Comparison of ENCODE assay signal across 2 cellular contexts in genomic region chr14:75980856-75981255, GRCh38.
TF ChIP-seq lines count a peak whose summit lies in the region.

No MANE protein-coding gene starts in this region.

TF ChIP-seq in SK-N-SH, 30 proteins besides CTCF, POLR2A, EP300 and RAD21 (continued from another document):
- TF ChIP-seq RFX5 (IDR thresholded peaks at IDR 0.05; ENCODE audit: low read length) (no peak), JUND (IDR thresholded peaks at IDR 0.05) (no peak), SMC3 (IDR thresholded peaks at IDR 0.05; ENCODE audit: low read depth, low read length) (no peak), USF2 (IDR thresholded peaks at IDR 0.05; ENCODE audit: borderline replicate concordance, low read depth, low read length) (no peak), PBX3 (IDR thresholded peaks at IDR 0.05) (no peak)

TF ChIP-seq in SK-N-SH treated with all-trans-retinoic acid at 6 μM for 48 hours, 23 proteins besides CTCF, POLR2A, EP300 and RAD21 (continued from another document):
- no peak for TF ChIP-seq TSHZ2 (CRISPR knock-in tag; IDR thresholded peaks at IDR 0.05)
- TF ChIP-seq TOX (CRISPR knock-in tag; IDR thresholded peaks at IDR 0.05; ENCODE audit: borderline replicate concordance), result no peak
- no peak for TF ChIP-seq ESRRG (CRISPR knock-in tag; IDR thresholded peaks at IDR 0.05)
- no peak for TF ChIP-seq ZNF70 (CRISPR knock-in tag; IDR thresholded peaks at IDR 0.05)
- TF ChIP-seq CSRNP3 (CRISPR knock-in tag; IDR thresholded peaks at IDR 0.05), result no peak
- TF ChIP-seq GLIS3 (CRISPR knock-in tag; IDR thresholded peaks at IDR 0.05), result no peak
- no peak for TF ChIP-seq ISL1 (CRISPR knock-in tag; IDR thresholded peaks at IDR 0.05)
- TF ChIP-seq BACH2 (CRISPR knock-in tag; IDR thresholded peaks at IDR 0.05; ENCODE audit: borderline replicate concordance), result no peak
- TF ChIP-seq, protein P1, sequence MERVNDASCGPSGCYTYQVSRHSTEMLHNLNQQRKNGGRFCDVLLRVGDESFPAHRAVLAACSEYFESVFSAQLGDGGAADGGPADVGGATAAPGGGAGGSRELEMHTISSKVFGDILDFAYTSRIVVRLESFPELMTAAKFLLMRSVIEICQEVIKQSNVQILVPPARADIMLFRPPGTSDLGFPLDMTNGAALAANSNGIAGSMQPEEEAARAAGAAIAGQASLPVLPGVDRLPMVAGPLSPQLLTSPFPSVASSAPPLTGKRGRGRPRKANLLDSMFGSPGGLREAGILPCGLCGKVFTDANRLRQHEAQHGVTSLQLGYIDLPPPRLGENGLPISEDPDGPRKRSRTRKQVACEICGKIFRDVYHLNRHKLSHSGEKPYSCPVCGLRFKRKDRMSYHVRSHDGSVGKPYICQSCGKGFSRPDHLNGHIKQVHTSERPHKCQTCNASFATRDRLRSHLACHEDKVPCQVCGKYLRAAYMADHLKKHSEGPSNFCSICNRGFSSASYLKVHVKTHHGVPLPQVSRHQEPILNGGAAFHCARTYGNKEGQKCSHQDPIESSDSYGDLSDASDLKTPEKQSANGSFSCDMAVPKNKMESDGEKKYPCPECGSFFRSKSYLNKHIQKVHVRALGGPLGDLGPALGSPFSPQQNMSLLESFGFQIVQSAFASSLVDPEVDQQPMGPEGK (CRISPR knock-in tag; IDR thresholded peaks at IDR 0.05; ENCODE audit: borderline replicate concordance), result no peak
- TF ChIP-seq ZFP30 (CRISPR knock-in tag; IDR thresholded peaks at IDR 0.05), result no peak
- TF ChIP-seq, protein P2, sequence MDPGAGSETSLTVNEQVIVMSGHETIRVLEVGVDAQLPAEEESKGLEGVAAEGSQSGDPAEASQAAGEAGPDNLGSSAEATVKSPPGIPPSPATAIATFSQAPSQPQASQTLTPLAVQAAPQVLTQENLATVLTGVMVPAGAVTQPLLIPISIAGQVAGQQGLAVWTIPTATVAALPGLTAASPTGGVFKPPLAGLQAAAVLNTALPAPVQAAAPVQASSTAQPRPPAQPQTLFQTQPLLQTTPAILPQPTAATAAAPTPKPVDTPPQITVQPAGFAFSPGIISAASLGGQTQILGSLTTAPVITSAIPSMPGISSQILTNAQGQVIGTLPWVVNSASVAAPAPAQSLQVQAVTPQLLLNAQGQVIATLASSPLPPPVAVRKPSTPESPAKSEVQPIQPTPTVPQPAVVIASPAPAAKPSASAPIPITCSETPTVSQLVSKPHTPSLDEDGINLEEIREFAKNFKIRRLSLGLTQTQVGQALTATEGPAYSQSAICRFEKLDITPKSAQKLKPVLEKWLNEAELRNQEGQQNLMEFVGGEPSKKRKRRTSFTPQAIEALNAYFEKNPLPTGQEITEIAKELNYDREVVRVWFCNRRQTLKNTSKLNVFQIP (CRISPR knock-in tag; IDR thresholded peaks at IDR 0.05; ENCODE audit: borderline replicate concordance, low read depth), result no peak
- TF ChIP-seq ZFP3 (CRISPR knock-in tag; IDR thresholded peaks at IDR 0.05), result no peak
- TF ChIP-seq RARB (CRISPR knock-in tag; IDR thresholded peaks at IDR 0.05), result no peak
- no peak for TF ChIP-seq CREB5 (CRISPR knock-in tag; IDR thresholded peaks at IDR 0.05; ENCODE audit: low read depth)
- no peak for TF ChIP-seq OSR1 (CRISPR knock-in tag; IDR thresholded peaks at IDR 0.05)
- TF ChIP-seq SNAI2 (CRISPR knock-in tag; IDR thresholded peaks at IDR 0.05), result no peak
